14 cellular contexts compared by ENCODE assay signal in the genomic region with DNA sequence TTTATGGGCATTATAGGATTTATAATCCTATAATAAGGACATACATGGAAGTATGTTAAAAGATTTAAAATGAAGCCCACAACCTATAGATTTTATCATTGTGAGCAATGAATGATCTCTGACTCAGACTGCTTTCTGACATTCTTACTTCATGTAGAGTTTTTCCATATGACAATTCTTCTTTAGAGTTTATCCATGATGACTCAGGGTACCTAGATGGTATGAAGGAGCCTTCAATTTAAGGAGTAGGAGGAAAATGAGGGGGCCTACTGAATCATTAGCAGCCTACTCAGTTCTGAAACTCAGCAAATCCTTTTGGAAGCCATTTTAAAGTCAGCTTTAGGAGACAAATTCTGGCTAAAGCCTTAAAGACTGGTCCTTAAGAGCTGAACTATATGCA. TPM values are rescaled to one million over a fixed set of nuclear protein-coding genes. Genes with fewer than 3 reads are reported as not detected.
DNase-seq lines count a peak whose midpoint lies in the region; ATAC-seq and TF ChIP-seq lines count a peak whose summit lies in the region.
"Had no signal": no experiment of that assay in that cellular context is flagged by ENCODE, and none has a peak within 500 bp of the region (broad histone marks: within the 10 kb centered on the region; RNA-seq: fewer than 3 reads in every experiment).

No MANE protein-coding gene starts in this region.

- no peaks in the 10 kb centered on the region for H3K27me3 ChIP-seq in PC-3 (ENCODE audit: low read length)

- peak overlapping the region; percentile 52 for H3K27ac ChIP-seq in PC-3 (ENCODE audit: low read length)

- no peak overlapping the region for H3K9ac ChIP-seq in PC-3 (ENCODE audit: low read length)

- no peaks in the 10 kb centered on the region for H3K9me3 ChIP-seq in PC-3 (ENCODE audit: low read length)

- no peaks in the 10 kb centered on the region for H3K36me3 Mint-ChIP-seq in chondrocyte (ENCODE audit: low read depth)

- H3K27me3 Mint-ChIP-seq in chondrocyte (ENCODE audit: low read depth) = no peaks in the 10 kb centered on the region

- H3F3A ChIP-seq in PC-3 (ENCODE audit: low read length, unreplicated experiment) = no peaks in the 10 kb centered on the region

- no peak overlapping the region for H3K4me3 Mint-ChIP-seq in chondrocyte (ENCODE audit: unreplicated experiment)
- H3K4me3 Mint-ChIP-seq: nephron progenitor cell had no signal

- H2AFZ ChIP-seq in PC-3 (ENCODE audit: low read length) = peak overlapping the region; percentile 5; the same call in 1 of the 2 replicates

- peak overlapping the region; percentile 8 for H3K27ac Mint-ChIP-seq in chondrocyte (ENCODE audit: unreplicated experiment)

- no peaks in the 10 kb centered on the region for H4K20me1 ChIP-seq in PC-3 (ENCODE audit: low read length)

- TF ChIP-seq CTCF in PC-3 (conservative IDR thresholded peaks at IDR 0.05; ENCODE audit: low read depth, low read length) (no peak), chondrocyte (IDR thresholded peaks at IDR 0.05) (no peak)

- no TSS peak for BruUV-seq in PC-3 (replicated peaks; lab: Mats Ljungman, UMichigan)

- no peaks in the 10 kb centered on the region for H3K9me3 Mint-ChIP-seq in chondrocyte (ENCODE audit: low read depth)
- H3K9me3 Mint-ChIP-seq: nephron progenitor cell had no signal

- H3K4me3 ChIP-seq in PC-3 (ENCODE audit: low read length) = no peak overlapping the region

- peak; percentile 71 to 73 for ATAC-seq in activated CD4-positive, CD25-positive, alpha-beta regulatory T cell treated with anti-CD3 and anti-CD28 coated beads, Interleukin-2, amount 50 U/mL, for 24 hours
- peak; percentile 73 for ATAC-seq in PC-3

- DNase-seq in activated CD4-positive, CD25-positive, alpha-beta regulatory T cell (lab: John Stamatoyannopoulos, UW) = no peak
- DNase-seq in PC-3 = peak; percentile 83
- no peak for DNase-seq in chondrocyte (ENCODE audit: low spot score)
- peak; percentile 40 for DNase-seq in renal cortical epithelial cell (ENCODE audit: low read depth)
- DNase-seq in DMS79 (lab: John Stamatoyannopoulos, UW) = no peak
- DNase-seq in GOT3 (lab: John Stamatoyannopoulos, UW) = no peak
- DNase-seq in D341Med (ENCODE audit: low spot score) = no peak
- DNase-seq: 8988T; central memory CD4-positive, alpha-beta T cell; DMS53; NCI-H187 treated with DMSO at 0.1 percent for 48 hours; nephron progenitor cell; NK-92 treated with Interleukin-12 subunit alpha and Interleukin-12 subunit beta, amount 100 ng/mL, for 24 hours had no signal

- H3K4me1 ChIP-seq in PC-3 (ENCODE audit: insufficient read depth, low read length) = peaks cover 19% of the 10 kb centered on the region

- H3K4me1 Mint-ChIP-seq in chondrocyte (ENCODE audit: low read depth) = peaks cover 56% of the 10 kb centered on the region

- H3K9me2 ChIP-seq in PC-3 (replicated peaks; ENCODE audit: low read length) = 0 out of 2 replicates have a peak, but pooled peaks cover 3% of the 10 kb centered on the region

- H3K79me2 ChIP-seq in PC-3 (ENCODE audit: low read length) = no peaks in the 10 kb centered on the region

- no peaks in the 10 kb centered on the region for H3K36me3 ChIP-seq in PC-3 (ENCODE audit: low read depth, low read length)

- intact Hi-C loops in PC-3 (cut with micrococcal nuclease) = no loop called here

- 0 out of 2 replicates have a peak overlapping the region, but pooled peaks have one; percentile 4 for H3K4me2 ChIP-seq in PC-3 (ENCODE audit: low read length)

- CTCF ChIA-PET in PC-3 (lab: Charles Lee) = no interaction called here

- POLR2A ChIA-PET in PC-3 (lab: Charles Lee; ENCODE audit: unreplicated experiment) = no interaction called here

RNA-seq across cellular contexts. Expression of gene PELI1, which starts 10.4 kb away (rescaled TPM):
- total RNA-seq in PC-3 (2014; rRNA removed) (5.6 and 10.4 TPM in 2 replicates), chondrocyte (15.9 to 24.4 TPM (median 22.7 TPM) in 3 replicates), renal cortical epithelial cell (23.4 and 39.5 TPM in 2 replicates)

Comparison
In these comparisons a context has a peak if more than half of its experiments do, and no peak if none do; other contexts are left out.
1. DNase-seq: peak in PC-3 (single experiment) and renal cortical epithelial cell (single experiment); none in activated CD4-positive, CD25-positive, alpha-beta regulatory T cell (0 of 4), chondrocyte (single experiment), DMS79 (single experiment), GOT3 (single experiment) and D341Med (single experiment).